ENCODE assay signal across 8 cellular contexts in genomic region chr12:51270067-51270846, GRCh38. TPM values are rescaled to one million over a fixed set of nuclear protein-coding genes. Genes with fewer than 3 reads are reported as not detected.
DNase-seq lines count a peak whose midpoint lies in the region; ATAC-seq and TF ChIP-seq lines count a peak whose summit lies in the region.

TSS of gene SMAGP (minus strand) at chr12:51270415. CDS start at chr12:51269278, 1,137 bp downstream.

- DNase-seq in SHP77 (lab: John Stamatoyannopoulos, UW) (peak; percentile 8 to 30), SHP77 treated with DMSO at 0.1 percent for 48 hours (lab: John Stamatoyannopoulos, UW) (no peak), NCI-H774 (lab: John Stamatoyannopoulos, UW) (peak; percentile 66), activated T-helper 1 cell treated with Interleukin-2 at 50 U/mL for 16 hours (ENCODE audit: low read depth) (peak; percentile 27), fibroblast of mammary gland (ENCODE audit: low read depth) (peak; percentile 30), nephron progenitor cell (peak; percentile 83), upper lobe of right lung (peak; percentile 94)

- peak within 1 kb of the TSS; percentile 83 for H3K27ac Mint-ChIP-seq in nephron progenitor cell

- H3K9me3 Mint-ChIP-seq in nephron progenitor cell = no peaks in the 10 kb centered on the region

- peak within 1 kb of the TSS; percentile 73 for H3K4me3 ChIP-seq in fibroblast of mammary gland (ENCODE audit: control insufficient read depth, low read depth, low read length)
- H3K4me3 ChIP-seq in upper lobe of right lung = peak within 1 kb of the TSS; percentile 71

- H3K27ac ChIP-seq in upper lobe of right lung = peak within 1 kb of the TSS; percentile 59

- intact Hi-C loops in upper lobe of right lung (cut with DNase I) = loop anchor here (10.0 kb wide), 1 partner anchor 75 kb away; the partner anchor contains the start of gene CELA1

- peaks cover 5% of the 10 kb centered on the region for H3K36me3 Mint-ChIP-seq in nephron progenitor cell (ENCODE audit: low read depth)

- peaks cover 5% of the 10 kb centered on the region for H3K27me3 ChIP-seq in upper lobe of right lung

- H3K36me3 ChIP-seq in upper lobe of right lung = no peaks in the 10 kb centered on the region

- peak within 1 kb of the TSS; percentile 93 for H3K4me3 Mint-ChIP-seq in nephron progenitor cell

- peaks cover 13% of the 10 kb centered on the region for H3K4me1 Mint-ChIP-seq in nephron progenitor cell

- H3K4me1 ChIP-seq in upper lobe of right lung = peaks cover 8% of the 10 kb centered on the region

- no peak for TF ChIP-seq CTCF in fibroblast of mammary gland (conservative IDR thresholded peaks at IDR 0.05; ENCODE audit: control insufficient read depth, insufficient read depth, low read depth, low read length)
- no peak for TF ChIP-seq CTCF in nephron progenitor cell (IDR thresholded peaks at IDR 0.05)
- TF ChIP-seq CTCF in upper lobe of right lung (IDR thresholded peaks at IDR 0.05) = no peak

- no peaks in the 10 kb centered on the region for H3K9me3 ChIP-seq in upper lobe of right lung

- peaks cover 37% of the 10 kb centered on the region for H3K27me3 Mint-ChIP-seq in nephron progenitor cell (ENCODE audit: low read depth, poor library complexity)

- ATAC-seq in HG03025 (IDR thresholded peaks at IDR 0.05; ENCODE audit: low FRiP score, unreplicated experiment) (peak; percentile 60), upper lobe of right lung (peak; percentile 89)

RNA-seq across cellular contexts. Expression of gene SMAGP, which starts in this region (rescaled TPM):
- total RNA-seq in upper lobe of right lung = 34.2 TPM
